ENCODE assay signal across 24 cellular contexts in the genomic region with DNA sequence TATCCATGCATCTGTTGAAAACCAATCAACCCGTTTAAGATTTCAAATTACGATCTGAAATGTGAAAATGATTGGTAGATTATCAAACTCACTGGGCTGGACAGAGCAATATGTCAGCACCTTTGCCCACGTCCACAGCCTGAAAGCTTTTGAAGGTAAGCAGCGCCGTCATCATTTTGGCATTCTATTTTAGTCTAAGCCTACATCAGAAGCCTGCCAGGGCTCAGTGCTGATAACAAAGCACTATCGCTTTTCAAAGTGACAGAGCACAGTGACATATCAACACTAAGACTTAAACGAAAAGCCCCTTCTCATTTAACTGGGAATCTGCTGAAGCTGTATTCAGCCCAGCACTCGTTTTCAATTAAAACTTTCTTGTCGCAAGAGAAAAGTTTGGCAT.
"Had no signal": no experiment of that assay in that cellular context is flagged by ENCODE, and none has a peak within 500 bp of the region (broad histone marks: within the 10 kb centered on the region; RNA-seq: fewer than 3 reads in every experiment).

No MANE protein-coding gene starts in this region.

- H3K36me3 Mint-ChIP-seq: activated CD8-positive, alpha-beta memory T cell treated with anti-CD3 and anti-CD28 coated beads, Interleukin-2, amount 10 ng/mL, durations not matched to agents 7 days and 5 days; activated naive CD4-positive, alpha-beta T cell treated with anti-CD3 and anti-CD28 coated beads, Interleukin-2, amount 50 U/mL, for 72 hours; WTC11 had no signal

- H3K9me3 Mint-ChIP-seq: activated T-helper 1 cell treated with anti-CD3 and anti-CD28 coated beads, Interleukin-12 subunit alpha, Interleukin-12 subunit beta, Interleukin-2, Interleukin-4 antibody, amounts not matched to agents 30 ng/mL and 10 ng/mL and 1 ng/mL, durations not matched to agents 14 hours and 24 hours and 36 hours had no signal

- ATAC-seq: activated CD8-positive, alpha-beta memory T cell treated with anti-CD3 and anti-CD28 coated beads, Interleukin-2, amount 10 ng/mL, durations not matched to agents 7 days and 5 days; T-helper 17 cell; WTC11 had no signal

- DNase-seq: activated CD4-positive, alpha-beta T cell treated with anti-CD3 and anti-CD28 coated beads for 48 hours; activated CD4-positive, alpha-beta T cell treated with anti-CD3 and anti-CD28 coated beads, Interleukin-2, amount 50 U/mL, for 48 hours; activated CD4-positive, CD25-positive, alpha-beta regulatory T cell treated with anti-CD3 and anti-CD28 coated beads, Interleukin-2, amount 50 U/mL, for 72 hours; activated CD8-positive, alpha-beta memory T cell treated with anti-CD3 and anti-CD28 coated beads, Interleukin-2, amount 10 ng/mL, durations not matched to agents 7 days and 5 days; activated effector memory CD4-positive, alpha-beta T cell treated with Interleukin-2 at 50 U/mL for 16 hours; activated naive CD4-positive, alpha-beta T cell; activated T-cell treated with anti-CD3 and anti-CD28 coated beads, Interleukin-2, amount 50 U/mL, for 24 hours; amygdala; brain microvascular endothelial cell; cerebellar nuclear complex; KG1; NCI-H1048; NCI-H1417; NCI-H1694; NCI-H2029; NCI-H510A treated with DMSO at 0.1 percent for 48 hours; NCI-H69; PC-9; SHP77 treated with DMSO at 0.1 percent for 48 hours; T-helper 17 cell; T-helper 9 cell had no signal

- H3K27ac Mint-ChIP-seq: activated CD8-positive, alpha-beta memory T cell treated with anti-CD3 and anti-CD28 coated beads, Interleukin-2, amount 10 ng/mL, durations not matched to agents 7 days and 5 days; activated naive CD4-positive, alpha-beta T cell treated with anti-CD3 and anti-CD28 coated beads, Interleukin-2, amount 50 U/mL, for 72 hours; activated T-cell treated with anti-CD3 and anti-CD28 coated beads, Interleukin-2, amount 50 U/mL, for 24 hours; activated T-helper 1 cell treated with anti-CD3 and anti-CD28 coated beads, Interleukin-12 subunit alpha, Interleukin-12 subunit beta, Interleukin-2, Interleukin-4 antibody, amounts not matched to agents 30 ng/mL and 10 ng/mL and 1 ng/mL, durations not matched to agents 14 hours and 24 hours and 36 hours; T-helper 17 cell; WTC11 had no signal

- H3K27me3 ChIP-seq: brain microvascular endothelial cell had no signal

- H3K4me3 Mint-ChIP-seq: activated CD8-positive, alpha-beta memory T cell treated with anti-CD3 and anti-CD28 coated beads, Interleukin-2, amount 10 ng/mL, durations not matched to agents 7 days and 5 days; activated T-cell treated with anti-CD3 and anti-CD28 coated beads, Interleukin-2, amount 50 U/mL, for 24 hours; activated T-helper 1 cell treated with anti-CD3 and anti-CD28 coated beads, Interleukin-12 subunit alpha, Interleukin-12 subunit beta, Interleukin-2, Interleukin-4 antibody, amounts not matched to agents 30 ng/mL and 10 ng/mL and 1 ng/mL, durations not matched to agents 14 hours and 24 hours and 36 hours; T-helper 17 cell; WTC11 had no signal

- H2AFZ ChIP-seq: PC-9 had no signal

- H3K4me3 ChIP-seq: PC-9 had no signal

- H3K4me1 Mint-ChIP-seq: activated CD8-positive, alpha-beta memory T cell treated with anti-CD3 and anti-CD28 coated beads, Interleukin-2, amount 10 ng/mL, durations not matched to agents 7 days and 5 days; T-helper 17 cell had no signal

- H3K36me3 ChIP-seq: brain microvascular endothelial cell had no signal

- H3K27me3 Mint-ChIP-seq: activated CD8-positive, alpha-beta memory T cell treated with anti-CD3 and anti-CD28 coated beads, Interleukin-2, amount 10 ng/mL, durations not matched to agents 7 days and 5 days; activated T-cell treated with anti-CD3 and anti-CD28 coated beads, Interleukin-2, amount 50 U/mL, for 24 hours; T-helper 17 cell had no signal

- H3K4me2 ChIP-seq: PC-9 had no signal

- H3K27ac ChIP-seq: brain microvascular endothelial cell, PC-9 had no signal
